9 cellular contexts compared by ENCODE assay signal in genomic region chr6:38719358-38719757, GRCh38. TPM values are rescaled to one million over a fixed set of nuclear protein-coding genes. Genes with fewer than 3 reads are reported as not detected.
"Had no signal": no experiment of that assay in that cellular context is flagged by ENCODE, and none has a peak within 500 bp of the region (broad histone marks: within the 10 kb centered on the region; RNA-seq: fewer than 3 reads in every experiment).

No MANE protein-coding gene starts in this region.

- DNase-seq: GDM1, GF-D8 had no signal

- FAIRE-seq: G401.6, GM12878, GM12891, GM12892, GM18507, GM19239 had no signal

- ATAC-seq: GM12878 had no signal

- H3K4me3 ChIP-seq: GM12878 had no signal

RNA-seq across cellular contexts. Expression of gene DNAH8, which starts 4.2 kb away (rescaled TPM):
- total RNA-seq: G401 had no signal
